Comparison of ENCODE assay signal across 19 cellular contexts in the genomic region with DNA sequence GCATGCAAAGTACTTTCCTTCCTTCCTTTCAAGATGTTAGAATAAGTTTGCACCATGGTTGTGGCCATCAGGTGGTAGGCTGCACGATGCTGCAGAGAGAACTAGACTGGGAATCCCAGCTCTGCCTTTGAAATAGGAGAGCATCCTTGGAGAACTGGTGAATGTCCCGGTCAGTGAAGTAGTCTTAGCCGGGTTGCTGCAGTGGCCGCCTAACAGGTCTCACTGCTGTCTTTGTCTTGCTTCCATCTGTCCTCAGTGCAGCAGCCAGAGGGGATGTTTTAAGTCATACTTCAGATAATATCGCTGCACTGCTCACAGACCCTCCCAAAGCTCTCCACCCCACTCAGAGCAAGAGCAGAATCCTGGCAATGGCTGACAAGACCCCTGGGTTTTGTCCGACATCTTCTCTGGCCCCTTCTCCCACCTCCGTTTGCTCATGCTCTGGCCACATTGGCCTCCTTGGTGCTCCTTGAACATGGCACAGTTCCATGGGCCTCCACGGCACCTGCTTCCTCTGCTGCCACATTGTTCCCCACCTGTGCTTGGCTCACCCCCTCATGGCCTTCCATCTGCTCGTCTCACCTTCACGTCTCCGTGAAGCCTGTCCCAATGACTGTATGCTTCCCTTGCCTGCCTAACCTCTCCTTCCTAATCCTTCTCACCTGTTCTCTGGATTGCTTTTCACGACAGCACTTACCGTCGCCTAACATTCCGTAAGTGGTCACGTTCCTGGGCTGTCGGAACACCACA.
"Had no signal": no experiment of that assay in that cellular context is flagged by ENCODE, and none has a peak within 500 bp of the region (broad histone marks: within the 10 kb centered on the region; RNA-seq: fewer than 3 reads in every experiment).

No MANE protein-coding gene starts in this region.

- DNase-seq: IMR-90, Karpas-422, KG1, MG63, NCI-H1092, NCI-H1105 treated with DMSO at 0.1 percent for 48 hours, NCI-H1417 treated with DMSO at 0.1 percent for 48 hours, NCI-H146, NCI-H1694 treated with DMSO at 0.1 percent for 48 hours, NCI-H2029, NCI-H2081 treated with DMSO at 0.1 percent for 48 hours, NCI-H2227 treated with DMSO at 0.1 percent for 48 hours, NCI-H526, Right ventricle myocardium superior, RPMI8226, SIG-M5, SK-N-SH, SW 1271, T-cell had no signal

- ATAC-seq: T-cell had no signal
